2 cellular contexts compared by ENCODE assay signal in the genomic region with DNA sequence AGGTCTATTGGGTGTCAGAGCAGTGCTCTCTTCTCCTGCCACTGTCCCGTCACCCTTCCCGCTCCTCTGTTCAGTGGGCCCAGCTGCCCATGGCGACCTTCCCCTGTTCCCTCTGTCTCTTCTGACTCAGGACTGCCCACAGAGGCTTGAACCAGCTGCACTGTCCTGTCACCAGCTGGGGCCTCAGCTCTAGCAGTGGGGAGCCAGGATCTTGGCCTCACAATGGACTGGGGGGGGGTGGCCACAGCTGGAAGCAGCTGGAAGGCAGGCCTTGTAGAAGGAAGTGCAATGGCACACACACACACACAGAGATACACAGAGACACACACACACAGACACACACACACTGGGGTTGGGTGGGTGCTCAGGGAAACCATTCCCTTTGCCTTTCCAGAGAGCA.
TF ChIP-seq lines count a peak whose summit lies in the region.

No MANE protein-coding gene starts in this region.

TF ChIP-seq in H1, 55 proteins besides CTCF, POLR2A, EP300 and RAD21:
- no peak for TF ChIP-seq BACH1 (IDR thresholded peaks at IDR 0.05; ENCODE audit: low read length)
- no peak for TF ChIP-seq FOSL1 (IDR thresholded peaks at IDR 0.05; ENCODE audit: insufficient read depth, low read depth, low read length)
- no peak for TF ChIP-seq CBX8 (IDR thresholded peaks at IDR 0.05; ENCODE audit: borderline replicate concordance, low read depth, low read length)
- TF ChIP-seq TCF12 (IDR thresholded peaks at IDR 0.05; ENCODE audit: low read depth, low read length) = no peak
- no peak for TF ChIP-seq SIX5 (IDR thresholded peaks at IDR 0.05; ENCODE audit: low read depth, low read length)
- TF ChIP-seq SIN3A (conservative IDR thresholded peaks at IDR 0.05 in 1 of 2, IDR thresholded peaks at IDR 0.05 in 1 of 2; ENCODE audit: low read depth in 1 of 2, low read length in 2 of 2) = no peak
- TF ChIP-seq BCL11A (IDR thresholded peaks at IDR 0.05; ENCODE audit: low read depth in 2 of 2, low read length in 2 of 2) = no peak
- TF ChIP-seq CBX5 (IDR thresholded peaks at IDR 0.05; ENCODE audit: low read depth, low read length) = no peak
- TF ChIP-seq, protein P1, sequence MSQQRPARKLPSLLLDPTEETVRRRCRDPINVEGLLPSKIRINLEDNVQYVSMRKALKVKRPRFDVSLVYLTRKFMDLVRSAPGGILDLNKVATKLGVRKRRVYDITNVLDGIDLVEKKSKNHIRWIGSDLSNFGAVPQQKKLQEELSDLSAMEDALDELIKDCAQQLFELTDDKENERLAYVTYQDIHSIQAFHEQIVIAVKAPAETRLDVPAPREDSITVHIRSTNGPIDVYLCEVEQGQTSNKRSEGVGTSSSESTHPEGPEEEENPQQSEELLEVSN (IDR thresholded peaks at IDR 0.05) = no peak
- TF ChIP-seq SP4 (IDR thresholded peaks at IDR 0.05; ENCODE audit: low read length) = no peak
- TF ChIP-seq EZH2 (IDR thresholded peaks at IDR 0.05; ENCODE audit: low read depth, low read length, severe bottlenecking) = no peak
- no peak for TF ChIP-seq GABPA (IDR thresholded peaks at IDR 0.05; ENCODE audit: borderline replicate concordance, insufficient read depth, low read length)
- TF ChIP-seq BRCA1 (IDR thresholded peaks at IDR 0.05; ENCODE audit: low read depth, low read length) = no peak
- TF ChIP-seq RFX5 (IDR thresholded peaks at IDR 0.05; ENCODE audit: borderline replicate concordance, low read depth, low read length) = no peak
- no peak for TF ChIP-seq ATF3 (IDR thresholded peaks at IDR 0.05; ENCODE audit: insufficient read depth, low read depth, low read length)
- no peak for TF ChIP-seq CTBP2 (IDR thresholded peaks at IDR 0.05; ENCODE audit: borderline replicate concordance, insufficient read depth, insufficient read length, low read length)
- no peak for TF ChIP-seq JUND (IDR thresholded peaks at IDR 0.05; ENCODE audit: low read length)
- TF ChIP-seq NANOG (IDR thresholded peaks at IDR 0.05; ENCODE audit: insufficient read depth, low read depth, low read length, poor library complexity, severe bottlenecking) = no peak
- TF ChIP-seq HDAC6 (IDR thresholded peaks at IDR 0.05; ENCODE audit: low read depth, low read length) = no peak

TF ChIP-seq in SK-N-SH treated with all-trans-retinoic acid at 6 μM for 48 hours, 23 proteins besides CTCF, POLR2A, EP300 and RAD21:
- TF ChIP-seq ZFP30 (CRISPR knock-in tag; IDR thresholded peaks at IDR 0.05) (no peak), TCF4 (CRISPR knock-in tag; IDR thresholded peaks at IDR 0.05; ENCODE audit: borderline replicate concordance) (no peak), ISL1 (CRISPR knock-in tag; IDR thresholded peaks at IDR 0.05) (no peak), ZNF70 (CRISPR knock-in tag; IDR thresholded peaks at IDR 0.05) (no peak)
